Comparison of ENCODE assay signal across 1 cellular context in the genomic region with DNA sequence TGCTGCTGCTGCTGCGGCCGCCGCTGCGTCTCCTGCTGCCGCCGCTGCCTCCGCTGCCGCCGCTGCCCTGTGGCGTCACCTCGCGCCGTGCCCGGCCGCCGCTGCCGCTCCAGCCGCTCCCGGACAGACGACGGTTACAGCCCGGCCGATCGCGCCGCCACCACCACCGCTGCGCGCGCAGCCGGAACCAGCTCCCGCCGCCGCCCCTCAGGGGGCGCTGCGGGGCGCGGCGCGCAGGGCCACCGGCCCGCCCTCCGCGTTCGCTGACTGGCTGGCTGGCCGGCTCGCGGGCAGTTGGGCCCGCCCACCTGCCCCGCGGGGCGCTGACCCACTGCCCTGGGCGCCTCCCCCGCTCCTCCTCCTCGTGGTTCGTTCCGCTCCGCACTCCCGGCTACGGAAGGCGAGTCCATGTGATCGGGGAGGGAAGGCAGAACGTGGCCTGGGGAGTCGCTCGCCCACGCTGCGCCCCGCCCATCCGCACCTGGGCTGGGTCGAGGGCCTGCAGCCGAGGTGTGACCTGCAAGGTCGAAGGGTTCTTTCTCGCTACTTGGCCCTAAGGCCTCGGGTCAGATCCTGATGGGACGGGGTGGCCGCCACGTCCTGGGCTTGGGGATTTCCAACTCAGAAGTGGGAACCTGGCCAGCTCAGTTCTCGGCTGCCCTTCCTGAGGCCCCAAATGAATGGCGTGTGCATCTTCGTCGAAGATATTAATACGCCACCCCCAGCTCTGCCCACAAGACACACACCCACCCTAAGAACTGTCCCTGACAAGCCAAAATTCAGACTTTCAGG.
TF ChIP-seq lines count a peak whose summit lies in the region.

Gene PTP4A2 (minus strand): TSS at position 185 of the 792 bp plus-strand sequence. CDS start 19,303 bp downstream, outside the sequence.

TF ChIP-seq in K562, 482 proteins besides CTCF, POLR2A, EP300 and RAD21 (continued from another document and continues in another):
- no peak for TF ChIP-seq CHD7 (IDR thresholded peaks at IDR 0.05; ENCODE audit: low read depth, low read length)
- TF ChIP-seq GABPB1 (CRISPR knock-in tag; IDR thresholded peaks at IDR 0.05), result peak; percentile 79
- TF ChIP-seq ZC3H4 (CRISPR knock-in tag; IDR thresholded peaks at IDR 0.05; ENCODE audit: borderline replicate concordance), result no peak
- TF ChIP-seq OTX1 (CRISPR knock-in tag; IDR thresholded peaks at IDR 0.05), result no peak
- TF ChIP-seq FOXP4 (CRISPR knock-in tag; IDR thresholded peaks at IDR 0.05; ENCODE audit: borderline replicate concordance), result 0 out of 2 replicates have a peak, but pooled peaks have one; percentile 57
- no peak; the same call in 1 of the 2 replicates for TF ChIP-seq NCOA1 (IDR thresholded peaks at IDR 0.05; ENCODE audit: low read depth)
- no peak for TF ChIP-seq HMG20B (CRISPR knock-in tag; IDR thresholded peaks at IDR 0.05)
- TF ChIP-seq HDAC8 (tag; IDR thresholded peaks at IDR 0.05), result peak; percentile 75; the same call in 1 of the 2 replicates
- peak; percentile 99 for TF ChIP-seq MYC (IDR thresholded peaks at IDR 0.05; ENCODE audit: low read depth, low read length)
- peak; percentile 82; the same call in 1 of the 2 replicates for TF ChIP-seq MYC (CRISPR knock-in tag; IDR thresholded peaks at IDR 0.05; ENCODE audit: borderline replicate concordance, low read depth)
- peak; percentile 97 for TF ChIP-seq BHLHE40 (IDR thresholded peaks at IDR 0.05; ENCODE audit: low read length)
- TF ChIP-seq CHD1 (IDR thresholded peaks at IDR 0.05; ENCODE audit: low read length), result no peak
- TF ChIP-seq L3MBTL2 (IDR thresholded peaks at IDR 0.05), result peak; percentile 100
- no peak for TF ChIP-seq PTRF (tag; IDR thresholded peaks at IDR 0.05)
- TF ChIP-seq CREB1 (IDR thresholded peaks at IDR 0.05), result peak; percentile 76
- peak; percentile 92 for TF ChIP-seq CREB1 (CRISPR knock-in tag; IDR thresholded peaks at IDR 0.05)
- TF ChIP-seq PHF20 (IDR thresholded peaks at IDR 0.05; ENCODE audit: partially characterized antibody), result no peak
- TF ChIP-seq, protein P1, sequence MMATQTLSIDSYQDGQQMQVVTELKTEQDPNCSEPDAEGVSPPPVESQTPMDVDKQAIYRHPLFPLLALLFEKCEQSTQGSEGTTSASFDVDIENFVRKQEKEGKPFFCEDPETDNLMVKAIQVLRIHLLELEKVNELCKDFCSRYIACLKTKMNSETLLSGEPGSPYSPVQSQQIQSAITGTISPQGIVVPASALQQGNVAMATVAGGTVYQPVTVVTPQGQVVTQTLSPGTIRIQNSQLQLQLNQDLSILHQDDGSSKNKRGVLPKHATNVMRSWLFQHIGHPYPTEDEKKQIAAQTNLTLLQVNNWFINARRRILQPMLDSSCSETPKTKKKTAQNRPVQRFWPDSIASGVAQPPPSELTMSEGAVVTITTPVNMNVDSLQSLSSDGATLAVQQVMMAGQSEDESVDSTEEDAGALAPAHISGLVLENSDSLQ (IDR thresholded peaks at IDR 0.05), result peak; percentile 55; the same call in 1 of the 2 replicates
- peak; percentile 83 for TF ChIP-seq HNRNPL (IDR thresholded peaks at IDR 0.05; ENCODE audit: low read depth, low read length)
- TF ChIP-seq COPS2 (conservative IDR thresholded peaks at IDR 0.05), result no peak
- TF ChIP-seq, protein P2, sequence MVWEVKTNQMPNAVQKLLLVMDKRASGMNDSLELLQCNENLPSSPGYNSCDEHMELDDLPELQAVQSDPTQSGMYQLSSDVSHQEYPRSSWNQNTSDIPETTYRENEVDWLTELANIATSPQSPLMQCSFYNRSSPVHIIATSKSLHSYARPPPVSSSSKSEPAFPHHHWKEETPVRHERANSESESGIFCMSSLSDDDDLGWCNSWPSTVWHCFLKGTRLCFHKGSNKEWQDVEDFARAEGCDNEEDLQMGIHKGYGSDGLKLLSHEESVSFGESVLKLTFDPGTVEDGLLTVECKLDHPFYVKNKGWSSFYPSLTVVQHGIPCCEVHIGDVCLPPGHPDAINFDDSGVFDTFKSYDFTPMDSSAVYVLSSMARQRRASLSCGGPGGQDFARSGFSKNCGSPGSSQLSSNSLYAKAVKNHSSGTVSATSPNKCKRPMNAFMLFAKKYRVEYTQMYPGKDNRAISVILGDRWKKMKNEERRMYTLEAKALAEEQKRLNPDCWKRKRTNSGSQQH (CRISPR knock-in tag; IDR thresholded peaks at IDR 0.05), result no peak
- TF ChIP-seq CREB3L1 (IDR thresholded peaks at IDR 0.05; ENCODE audit: borderline replicate concordance, low read depth), result peak; percentile 94
- TF ChIP-seq MAFF (IDR thresholded peaks at IDR 0.05; ENCODE audit: low read length), result peak; percentile 64; the same call in 1 of the 2 replicates
- no peak for TF ChIP-seq CHD4 (IDR thresholded peaks at IDR 0.05; ENCODE audit: insufficient read depth, insufficient replicate concordance, low read depth, low read length, poor library complexity, severe bottlenecking)
- no peak for TF ChIP-seq HDAC3 (IDR thresholded peaks at IDR 0.05; ENCODE audit: borderline replicate concordance, partially characterized antibody)
- TF ChIP-seq, protein P3, sequence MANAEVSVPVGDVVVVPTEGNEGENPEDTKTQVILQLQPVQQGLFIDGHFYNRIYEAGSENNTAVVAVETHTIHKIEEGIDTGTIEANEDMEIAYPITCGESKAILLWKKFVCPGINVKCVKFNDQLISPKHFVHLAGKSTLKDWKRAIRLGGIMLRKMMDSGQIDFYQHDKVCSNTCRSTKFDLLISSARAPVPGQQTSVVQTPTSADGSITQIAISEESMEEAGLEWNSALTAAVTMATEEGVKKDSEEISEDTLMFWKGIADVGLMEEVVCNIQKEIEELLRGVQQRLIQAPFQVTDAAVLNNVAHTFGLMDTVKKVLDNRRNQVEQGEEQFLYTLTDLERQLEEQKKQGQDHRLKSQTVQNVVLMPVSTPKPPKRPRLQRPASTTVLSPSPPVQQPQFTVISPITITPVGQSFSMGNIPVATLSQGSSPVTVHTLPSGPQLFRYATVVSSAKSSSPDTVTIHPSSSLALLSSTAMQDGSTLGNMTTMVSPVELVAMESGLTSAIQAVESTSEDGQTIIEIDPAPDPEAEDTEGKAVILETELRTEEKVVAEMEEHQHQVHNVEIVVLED (CRISPR knock-in tag; IDR thresholded peaks at IDR 0.05), result peak; percentile 85
- TF ChIP-seq RFX1 (IDR thresholded peaks at IDR 0.05), result no peak
- no peak for TF ChIP-seq MCM2 (IDR thresholded peaks at IDR 0.05; ENCODE audit: low read depth)
- TF ChIP-seq KLF10 (CRISPR knock-in tag; IDR thresholded peaks at IDR 0.05), result no peak
- TF ChIP-seq RNF2 (IDR thresholded peaks at IDR 0.05), result peak; percentile 98
- no peak for TF ChIP-seq ZBTB26 (CRISPR knock-in tag; IDR thresholded peaks at IDR 0.05)
- TF ChIP-seq SMAD2 (IDR thresholded peaks at IDR 0.05; ENCODE audit: low read depth, low read length), result no peak
- peak; percentile 66; the same call in 1 of the 2 replicates for TF ChIP-seq PHF8 (IDR thresholded peaks at IDR 0.05; ENCODE audit: borderline replicate concordance, low read length)
- TF ChIP-seq SREBF2 (CRISPR knock-in tag; IDR thresholded peaks at IDR 0.05), result no peak
- TF ChIP-seq ZNF324 (CRISPR knock-in tag; IDR thresholded peaks at IDR 0.05), result no peak
- TF ChIP-seq ESRRB (CRISPR knock-in tag; IDR thresholded peaks at IDR 0.05; ENCODE audit: borderline replicate concordance), result no peak
- TF ChIP-seq HNRNPH1 (optimal IDR thresholded peaks at IDR 0.05; ENCODE audit: low read depth, low read length), result no peak
- TF ChIP-seq ZNF584 (CRISPR knock-in tag; IDR thresholded peaks at IDR 0.05; ENCODE audit: low read depth), result no peak
- TF ChIP-seq XRCC3 (IDR thresholded peaks at IDR 0.05), result no peak
- TF ChIP-seq ARNT (IDR thresholded peaks at IDR 0.05), result no peak
- no peak for TF ChIP-seq YBX1 (IDR thresholded peaks at IDR 0.05)
